Comparison of ENCODE assay signal across 30 cellular contexts in genomic region chr20:17757496-17757895, GRCh38. TPM values are rescaled to one million over a fixed set of nuclear protein-coding genes. Genes with fewer than 3 reads are reported as not detected.
"Had no signal": no experiment of that assay in that cellular context is flagged by ENCODE, and none has a peak within 500 bp of the region (broad histone marks: within the 10 kb centered on the region; RNA-seq: fewer than 3 reads in every experiment).

No MANE protein-coding gene starts in this region.

- H3K27ac ChIP-seq: stomach, suprapubic skin, testis, thoracic aorta, thyroid gland, tibial artery, tibial nerve, transverse colon, upper lobe of left lung, upper lobe of right lung, uterus, vagina had no signal

- H3K4me1 ChIP-seq: suprapubic skin, testis, tibial artery, tibial nerve, transverse colon, upper lobe of right lung, uterus, vagina had no signal

- FAIRE-seq: urothelium cell line had no signal

- H3K4me3 ChIP-seq: stomach, suprapubic skin, testis, thoracic aorta, thyroid gland, tibial artery, tibial nerve, transverse colon, upper lobe of left lung, upper lobe of right lung, uterus, vagina had no signal

- H3K27me3 ChIP-seq: stomach, suprapubic skin, testis, thyroid gland, tibial artery, tibial nerve, transverse colon, upper lobe of left lung, upper lobe of right lung, uterus, vagina had no signal

- DNase-seq: stimulated activated CD4-positive, alpha-beta T cell treated with anti-CD3 and anti-CD28 coated beads, Interleukin-2, amount 100 ng/mL, for 48 hours; stimulated activated CD4-positive, alpha-beta T cell treated with anti-CD3 and anti-CD28 coated beads, Interleukin-4, amount 100 ng/mL, for 1 hour; stimulated activated CD4-positive, alpha-beta T cell treated with anti-CD3 and anti-CD28 coated beads, Interleukin-4, amount 100 ng/mL, for 24 hours; stimulated activated CD4-positive, alpha-beta T cell treated with anti-CD3 and anti-CD28 coated beads, Interleukin-4, amount 100 ng/mL, for 4 hours; stimulated activated CD8-positive, alpha-beta memory T cell treated with anti-CD3 and anti-CD28 coated beads, Interleukin-4, amount 100 ng/mL, for 48 hours; stimulated activated naive B cell treated with anti-CD40 and anti-IgM and Interleukin-4, amounts not matched to agents 10 μg/mL and 1 μg/mL and 100 μg/mL, for 72 hours; stimulated activated naive CD4-positive, alpha-beta T cell; stimulated activated naive CD4-positive, alpha-beta T cell treated with Interleukin-2 at 50 U/mL for 16 hours; stimulated activated naive CD8-positive, alpha-beta T cell treated with anti-CD3 and anti-CD28 coated beads, Interleukin-15, amount 100 ng/mL, for 72 hours; stimulated activated naive CD8-positive, alpha-beta T cell treated with anti-CD3 and anti-CD28 coated beads, Interleukin-15, Interleukin-2, amounts not matched to agents 100 U/mL and 50 U/mL, for 24 hours; stomach; substantia nigra; testis; thyroid gland; tibial artery; transverse colon; upper lobe of left lung; upper lobe of right lung; uterus had no signal

- H3K36me3 ChIP-seq: stomach, suprapubic skin, thoracic aorta, thyroid gland, tibial artery, tibial nerve, transverse colon, upper lobe of left lung, upper lobe of right lung, uterus, vagina had no signal

- H3K9me3 ChIP-seq: testis, thyroid gland, transverse colon, upper lobe of right lung had no signal

- ATAC-seq: stimulated activated effector memory CD8-positive, alpha-beta T cell treated with anti-CD3 and anti-CD28 coated beads, Interleukin-12 subunit alpha, Interleukin-12 subunit beta, amount 100 ng/mL, for 72 hours; stimulated activated memory B cell treated with anti-CD40 and anti-IgM and Interleukin-4, amounts not matched to agents 10 μg/mL and 1 μg/mL and 100 μg/mL, for 72 hours; stimulated activated naive B cell treated with anti-CD40 and anti-IgM and Interleukin-4, amounts not matched to agents 10 μg/mL and 1 μg/mL and 100 μg/mL, for 72 hours; stimulated activated naive CD8-positive, alpha-beta T cell treated with anti-CD3 and anti-CD28 coated beads, Interleukin-15, amount 100 ng/mL, for 72 hours; stimulated activated naive CD8-positive, alpha-beta T cell treated with anti-CD3 and anti-CD28 coated beads, Interleukin-15, Interleukin-2, amounts not matched to agents 100 U/mL and 50 U/mL, for 24 hours; upper lobe of right lung had no signal

RNA-seq across cellular contexts. Expression of gene BANF2, which starts 57.7 kb away (rescaled TPM):
- total RNA-seq: stomach, subcutaneous adipose tissue, suprapubic skin, temporal lobe, thoracic aorta, tibial nerve, transverse colon, upper lobe of left lung, upper lobe of right lung, ureter, urinary bladder, uterus, vagina had no signal
- polyA plus RNA-seq: stomach, urinary bladder had no signal
